In the genomic region with DNA sequence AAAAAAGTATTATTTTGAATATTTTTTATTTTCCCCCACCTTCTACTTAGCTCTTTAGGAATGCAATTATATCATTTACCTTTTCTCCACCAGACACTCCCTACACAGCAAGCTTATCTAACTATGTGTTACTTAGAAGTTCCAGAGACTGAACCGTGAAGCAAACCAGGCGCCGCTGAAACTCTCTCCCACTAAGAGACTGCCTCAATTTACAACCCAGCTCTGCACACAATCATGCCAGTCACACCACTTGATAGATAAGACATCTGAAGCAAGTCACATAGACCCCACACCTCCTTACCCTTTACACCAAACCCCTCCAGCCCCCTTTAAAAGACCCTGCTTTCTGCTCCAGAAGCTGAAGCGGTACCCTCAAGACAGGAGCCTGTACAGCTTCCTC, we compare ENCODE assay signal across 27 cellular contexts.
"Had no signal": no experiment of that assay in that cellular context is flagged by ENCODE, and none has a peak within 500 bp of the region (broad histone marks: within the 10 kb centered on the region; RNA-seq: fewer than 3 reads in every experiment).

No MANE protein-coding gene starts in this region.

- H3K36me3 Mint-ChIP-seq: immature natural killer cell; naive thymus-derived CD8-positive, alpha-beta T cell; stimulated activated effector memory CD8-positive, alpha-beta T cell treated with anti-CD3 and anti-CD28 coated beads, Interleukin-12 subunit alpha, Interleukin-12 subunit beta, amount 100 ng/mL, for 72 hours; type B pancreatic cell had no signal

- H3K27ac Mint-ChIP-seq: immature natural killer cell; naive thymus-derived CD8-positive, alpha-beta T cell; nephron; stimulated activated effector memory CD8-positive, alpha-beta T cell treated with anti-CD3 and anti-CD28 coated beads, Interleukin-12 subunit alpha, Interleukin-12 subunit beta, amount 100 ng/mL, for 72 hours; stimulated activated naive CD8-positive, alpha-beta T cell treated with anti-CD3 and anti-CD28 coated beads, Interleukin-15, amount 100 ng/mL, for 72 hours; type B pancreatic cell had no signal

- H3K27ac ChIP-seq: pancreas, prostate gland, skin epidermis, spleen, tibial nerve, uterus had no signal

- H3K4me3 ChIP-seq: lung, pancreas, prostate gland, skin epidermis, spleen, tibial nerve, uterus had no signal

- H3K4me1 ChIP-seq: pancreas, prostate gland, spleen, uterus had no signal

- H3K9me3 ChIP-seq: pancreas, prostate gland, spleen, tibial nerve, uterus had no signal

- ATAC-seq: left cardiac atrium; left lobe of liver; naive thymus-derived CD8-positive, alpha-beta T cell; pancreas; right cardiac atrium; sciatic nerve; stimulated activated effector memory CD8-positive, alpha-beta T cell treated with anti-CD3 and anti-CD28 coated beads, Interleukin-12 subunit alpha, Interleukin-12 subunit beta, amount 100 ng/mL, for 72 hours; stimulated activated naive CD8-positive, alpha-beta T cell treated with anti-CD3 and anti-CD28 coated beads, Interleukin-15, amount 100 ng/mL, for 72 hours had no signal

- H3K36me3 ChIP-seq: pancreas, prostate gland, spleen, tibial nerve, uterus had no signal

- DNase-seq: hypothalamus; immature natural killer cell; kidney glomerular epithelial cell; left cardiac atrium; mesendoderm; naive thymus-derived CD8-positive, alpha-beta T cell; nucleus accumbens; pancreas; posterior cingulate gyrus; retina; right cardiac atrium; spleen; stimulated activated CD4-positive, alpha-beta T cell treated with anti-CD3 and anti-CD28 coated beads, Interleukin-4, amount 100 ng/mL, for 24 hours; stimulated activated naive CD4-positive, alpha-beta T cell; stimulated activated naive CD8-positive, alpha-beta T cell treated with anti-CD3 and anti-CD28 coated beads, Interleukin-15, amount 100 ng/mL, for 72 hours; substantia nigra; uterus had no signal

- H3K4me1 Mint-ChIP-seq: immature natural killer cell; neural crest cell; stimulated activated effector memory CD8-positive, alpha-beta T cell treated with anti-CD3 and anti-CD28 coated beads, Interleukin-12 subunit alpha, Interleukin-12 subunit beta, amount 100 ng/mL, for 72 hours; stimulated activated naive CD8-positive, alpha-beta T cell treated with anti-CD3 and anti-CD28 coated beads, Interleukin-15, amount 100 ng/mL, for 72 hours had no signal

- H3K27me3 Mint-ChIP-seq: stimulated activated naive CD8-positive, alpha-beta T cell treated with anti-CD3 and anti-CD28 coated beads, Interleukin-15, amount 100 ng/mL, for 72 hours had no signal

- H3K9me3 Mint-ChIP-seq: immature natural killer cell; nephron; neural crest cell; stimulated activated effector memory CD8-positive, alpha-beta T cell treated with anti-CD3 and anti-CD28 coated beads, Interleukin-12 subunit alpha, Interleukin-12 subunit beta, amount 100 ng/mL, for 72 hours; stimulated activated naive CD8-positive, alpha-beta T cell treated with anti-CD3 and anti-CD28 coated beads, Interleukin-15, amount 100 ng/mL, for 72 hours; type B pancreatic cell had no signal

- H3K27me3 ChIP-seq: pancreas, spleen, tibial nerve, uterus had no signal

- H3K4me3 Mint-ChIP-seq: immature natural killer cell; naive thymus-derived CD8-positive, alpha-beta T cell; nephron; neural crest cell; stimulated activated effector memory CD8-positive, alpha-beta T cell treated with anti-CD3 and anti-CD28 coated beads, Interleukin-12 subunit alpha, Interleukin-12 subunit beta, amount 100 ng/mL, for 72 hours; stimulated activated naive CD8-positive, alpha-beta T cell treated with anti-CD3 and anti-CD28 coated beads, Interleukin-15, amount 100 ng/mL, for 72 hours; type B pancreatic cell had no signal
